18 cellular contexts compared by ENCODE assay signal in the genomic region with DNA sequence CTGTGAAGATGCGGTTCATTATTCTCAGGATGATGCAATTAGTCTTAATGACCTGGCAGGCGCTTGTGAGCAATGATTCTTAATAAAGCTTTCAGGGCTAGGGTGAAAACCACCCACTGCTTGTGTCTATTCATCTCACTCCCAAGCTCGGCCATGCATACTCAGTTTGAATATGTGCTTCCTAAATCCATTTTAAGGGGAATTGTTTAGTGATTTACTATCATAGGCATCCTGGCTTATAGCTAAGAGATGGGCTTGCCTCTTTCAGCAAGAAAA.
DNase-seq lines count a peak whose midpoint lies in the region; ATAC-seq and TF ChIP-seq lines count a peak whose summit lies in the region.
"Had no signal": no experiment of that assay in that cellular context is flagged by ENCODE, and none has a peak within 500 bp of the region (broad histone marks: within the 10 kb centered on the region; RNA-seq: fewer than 3 reads in every experiment).

No MANE protein-coding gene starts in this region.

- no peaks in the 10 kb centered on the region for H3K27me3 ChIP-seq in BLaER1
- H3K27me3 ChIP-seq: testis had no signal

- H3K36me3 Mint-ChIP-seq in activated CD8-positive, alpha-beta T cell treated with anti-CD3 and anti-CD28 coated beads for 36 hours (ENCODE audit: low read depth) = no peaks in the 10 kb centered on the region
- H3K36me3 Mint-ChIP-seq: CD8-positive, alpha-beta memory T cell had no signal

- CTCF ChIA-PET in activated CD8-positive, alpha-beta T cell treated with anti-CD3 and anti-CD28 coated beads for 36 hours (lab: Charles Lee) = interaction anchor here (1.3 to 1.7 kb wide), 2 partner anchors 8 to 14 kb away, joined by 3 to 4 read pairs; no protein-coding TSS in a partner anchor

- H3K27ac Mint-ChIP-seq in activated CD8-positive, alpha-beta T cell treated with anti-CD3 and anti-CD28 coated beads for 36 hours = no peak overlapping the region
- H3K27ac Mint-ChIP-seq: CD8-positive, alpha-beta memory T cell; T-helper 1 cell treated with Interleukin-12 subunit alpha and Interleukin-12 subunit beta and Interleukin-4 antibody, amounts not matched to agents 30 μg/mL and 1 μg/mL, for 36 hours had no signal

- no peaks in the 10 kb centered on the region for H3K36me3 ChIP-seq in BLaER1

- no peak overlapping the region for H3K27ac ChIP-seq in BLaER1
- H3K27ac ChIP-seq: testis had no signal

- no peak for TF ChIP-seq CTCF in activated CD8-positive, alpha-beta T cell treated with anti-CD3 and anti-CD28 coated beads for 36 hours (IDR thresholded peaks at IDR 0.05)

- H3K27me3 Mint-ChIP-seq in activated CD8-positive, alpha-beta T cell treated with anti-CD3 and anti-CD28 coated beads for 36 hours = no peaks in the 10 kb centered on the region

- peaks cover 12% of the 10 kb centered on the region for H3K4me1 Mint-ChIP-seq in activated CD8-positive, alpha-beta T cell treated with anti-CD3 and anti-CD28 coated beads for 36 hours (ENCODE audit: low read depth)

- H3K4me3 Mint-ChIP-seq in activated CD8-positive, alpha-beta T cell treated with anti-CD3 and anti-CD28 coated beads for 36 hours = no peak overlapping the region
- H3K4me3 Mint-ChIP-seq: CD8-positive, alpha-beta memory T cell; T-helper 1 cell treated with Interleukin-12 subunit alpha and Interleukin-12 subunit beta and Interleukin-4 antibody, amounts not matched to agents 30 μg/mL and 1 μg/mL, for 36 hours had no signal

- peaks cover 21% of the 10 kb centered on the region for H3K9me3 ChIP-seq in BLaER1
- H3K9me3 ChIP-seq: mucosa of descending colon, testis had no signal

- intact Hi-C loops in activated CD8-positive, alpha-beta T cell treated with anti-CD3 and anti-CD28 coated beads for 36 hours (cut with micrococcal nuclease) = no loop called here

- ATAC-seq in GM18909 (IDR thresholded peaks at IDR 0.05; ENCODE audit: poor library complexity, unreplicated experiment) = peak; percentile 37
- peak; percentile 27 for ATAC-seq in GM21786 (IDR thresholded peaks at IDR 0.05; ENCODE audit: unreplicated experiment)
- peak; percentile 42 for ATAC-seq in HG03280 (IDR thresholded peaks at IDR 0.05; ENCODE audit: unreplicated experiment)
- no peak for ATAC-seq in activated CD8-positive, alpha-beta T cell treated with anti-CD3 and anti-CD28 coated beads for 36 hours
- ATAC-seq: mucosa of descending colon, Panc1 had no signal

- no peak for DNase-seq in activated CD8-positive, alpha-beta T cell treated with anti-CD3 and anti-CD28 coated beads for 36 hours
- no peak for DNase-seq in NCI-H526 (lab: John Stamatoyannopoulos, UW)
- no peak for DNase-seq in GM19240 (ENCODE audit: insufficient read length, low spot score)
- no peak for DNase-seq in stimulated activated naive CD4-positive, alpha-beta T cell (lab: John Stamatoyannopoulos, UW)
- DNase-seq: 8988T; activated T-cell treated with anti-CD3 and anti-CD28 coated beads, Interleukin-2, amount 50 U/mL, for 1 hour; CD8-positive, alpha-beta memory T cell; GF-D8; mucosa of descending colon; NCI-H1092 treated with DMSO at 0.1 percent for 48 hours; posterior cingulate gyrus; testis had no signal

- H3K9me3 Mint-ChIP-seq in activated CD8-positive, alpha-beta T cell treated with anti-CD3 and anti-CD28 coated beads for 36 hours = no peaks in the 10 kb centered on the region

- H3K4me1 ChIP-seq in BLaER1 = peaks cover 60% of the 10 kb centered on the region
- H3K4me1 ChIP-seq: testis had no signal

- H3K4me2 ChIP-seq in BLaER1 = peak overlapping the region; percentile 62

- POLR2A ChIA-PET in activated CD8-positive, alpha-beta T cell treated with anti-CD3 and anti-CD28 coated beads for 36 hours (lab: Charles Lee) = no interaction called here

- no peak overlapping the region for H3K4me3 ChIP-seq in BLaER1
- H3K4me3 ChIP-seq: mucosa of descending colon, testis had no signal

- no peak overlapping the region for H3K9ac ChIP-seq in BLaER1

- H4K20me1 ChIP-seq in BLaER1 = no peaks in the 10 kb centered on the region
